ENCODE assay signal across 3 cellular contexts in genomic region chr17:44394112-44394511, GRCh38.
A peak's percentile ranks its signal among the peaks of the same experiment; 100 is the strongest.
TF ChIP-seq lines count a peak whose summit lies in the region.

No MANE protein-coding gene starts in this region.

TF ChIP-seq in HEK293T, 16 proteins besides CTCF, POLR2A, EP300 and RAD21:
- 0 out of 2 replicates have a peak, but pooled peaks have one; percentile 32 for TF ChIP-seq ZNF384 (IDR thresholded peaks at IDR 0.05)

TF ChIP-seq in WTC11, 78 proteins besides CTCF, POLR2A, EP300 and RAD21:
- 0 out of 2 replicates have a peak, but pooled peaks have one; percentile 27 for TF ChIP-seq ZNF121 (CRISPR knock-in tag; IDR thresholded peaks at IDR 0.05)

TF ChIP-seq in H1, 55 proteins besides CTCF, POLR2A, EP300 and RAD21:
- TF ChIP-seq POLR2AphosphoS5 (IDR thresholded peaks at IDR 0.05; ENCODE audit: low read depth, low read length) = peak; percentile 42; the same call in 1 of the 2 replicates
